In genomic region chr15:63188937-63189871, GRCh38 we compare ENCODE assay signal across 1 cellular context.
TF ChIP-seq lines count a peak whose summit lies in the region.

Gene RAB8B, plus strand, starts transcription at chr15:63189606. Its CDS starts 19 bp downstream, at chr15:63189625.

TF ChIP-seq in K562, 482 proteins besides CTCF, POLR2A, EP300 and RAD21 (continued from another document and continues in another):
- TF ChIP-seq, protein P1, sequence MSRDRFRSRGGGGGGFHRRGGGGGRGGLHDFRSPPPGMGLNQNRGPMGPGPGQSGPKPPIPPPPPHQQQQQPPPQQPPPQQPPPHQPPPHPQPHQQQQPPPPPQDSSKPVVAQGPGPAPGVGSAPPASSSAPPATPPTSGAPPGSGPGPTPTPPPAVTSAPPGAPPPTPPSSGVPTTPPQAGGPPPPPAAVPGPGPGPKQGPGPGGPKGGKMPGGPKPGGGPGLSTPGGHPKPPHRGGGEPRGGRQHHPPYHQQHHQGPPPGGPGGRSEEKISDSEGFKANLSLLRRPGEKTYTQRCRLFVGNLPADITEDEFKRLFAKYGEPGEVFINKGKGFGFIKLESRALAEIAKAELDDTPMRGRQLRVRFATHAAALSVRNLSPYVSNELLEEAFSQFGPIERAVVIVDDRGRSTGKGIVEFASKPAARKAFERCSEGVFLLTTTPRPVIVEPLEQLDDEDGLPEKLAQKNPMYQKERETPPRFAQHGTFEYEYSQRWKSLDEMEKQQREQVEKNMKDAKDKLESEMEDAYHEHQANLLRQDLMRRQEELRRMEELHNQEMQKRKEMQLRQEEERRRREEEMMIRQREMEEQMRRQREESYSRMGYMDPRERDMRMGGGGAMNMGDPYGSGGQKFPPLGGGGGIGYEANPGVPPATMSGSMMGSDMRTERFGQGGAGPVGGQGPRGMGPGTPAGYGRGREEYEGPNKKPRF (IDR thresholded peaks at IDR 0.05; ENCODE audit: low read depth, low read length), result no peak
- TF ChIP-seq ZNF41 (CRISPR knock-in tag; conservative IDR thresholded peaks at IDR 0.05) (no peak), KDM5B (IDR thresholded peaks at IDR 0.05; ENCODE audit: insufficient replicate concordance, low read depth, low read length) (peak; percentile 64), HDAC1 (IDR thresholded peaks at IDR 0.05) (0 out of 4 replicates have a peak, but pooled peaks of 1 of the 2 experiments have one; percentile 11), PHTF2 (CRISPR knock-in tag; IDR thresholded peaks at IDR 0.05) (no peak), ZNF212 (CRISPR knock-in tag; IDR thresholded peaks at IDR 0.05) (no peak), ZFP30 (CRISPR knock-in tag; IDR thresholded peaks at IDR 0.05; ENCODE audit: borderline replicate concordance) (no peak), C11orf30 (IDR thresholded peaks at IDR 0.05; ENCODE audit: low read depth) (no peak), SIX5 (IDR thresholded peaks at IDR 0.05; ENCODE audit: borderline replicate concordance in 1 of 2, insufficient read depth in 1 of 2, low read depth in 1 of 2, low read length in 2 of 2) (peak; percentile 89 to 96), FOXJ3 (CRISPR knock-in tag; IDR thresholded peaks at IDR 0.05) (no peak), MLX (CRISPR knock-in tag; conservative IDR thresholded peaks at IDR 0.05) (no peak), SAFB (IDR thresholded peaks at IDR 0.05; ENCODE audit: borderline replicate concordance, low read depth, low read length) (no peak), CREBBP (IDR thresholded peaks at IDR 0.05; ENCODE audit: low read depth, low read length) (no peak), RBFOX2 (IDR thresholded peaks at IDR 0.05; ENCODE audit: low read depth, low read length) (peak; percentile 80), ZNF778 (CRISPR knock-in tag; IDR thresholded peaks at IDR 0.05) (no peak), HCFC1 (IDR thresholded peaks at IDR 0.05; ENCODE audit: low read depth, low read length) (peak; percentile 98), TEAD1 (CRISPR knock-in tag; IDR thresholded peaks at IDR 0.05) (peak in 1 of 2 experiments; percentile 67; a peak in 1 of 4 replicates), ATF4 (CRISPR knock-in tag; IDR thresholded peaks at IDR 0.05) (no peak), ZNF655 (CRISPR knock-in tag; IDR thresholded peaks at IDR 0.05) (no peak), ZNF324 (CRISPR knock-in tag; IDR thresholded peaks at IDR 0.05) (no peak), LARP7 (IDR thresholded peaks at IDR 0.05) (no peak), ARNT (IDR thresholded peaks at IDR 0.05) (no peak), ZNF174 (CRISPR knock-in tag; IDR thresholded peaks at IDR 0.05) (no peak), BCL6 (CRISPR knock-in tag; IDR thresholded peaks at IDR 0.05) (no peak), FOXO4 (CRISPR knock-in tag; IDR thresholded peaks at IDR 0.05) (no peak), EGR1 (conservative IDR thresholded peaks at IDR 0.05) (peak; percentile 50; the same call in 1 of the 2 replicates), FOXP1 (CRISPR knock-in tag; IDR thresholded peaks at IDR 0.05) (no peak), MAZ (CRISPR knock-in tag; conservative IDR thresholded peaks at IDR 0.05 in 1 of 2, IDR thresholded peaks at IDR 0.05 in 1 of 2) (peak; percentile 78 to 83), SMARCC2 (IDR thresholded peaks at IDR 0.05; ENCODE audit: low read depth) (no peak), PHF21A (IDR thresholded peaks at IDR 0.05; ENCODE audit: borderline replicate concordance, low read depth) (no peak), E2F3 (CRISPR knock-in tag; IDR thresholded peaks at IDR 0.05) (no peak), FOXK2 (conservative IDR thresholded peaks at IDR 0.05 in 1 of 2, IDR thresholded peaks at IDR 0.05 in 1 of 2; ENCODE audit: low read depth in 2 of 2) (no peak), ATF7 (IDR thresholded peaks at IDR 0.05) (peak; percentile 55), MBD1 (CRISPR knock-in tag; IDR thresholded peaks at IDR 0.05) (no peak), ZNF668 (CRISPR knock-in tag; IDR thresholded peaks at IDR 0.05) (no peak), NR4A1 (CRISPR knock-in tag; IDR thresholded peaks at IDR 0.05) (no peak), NR4A1 (tag; IDR thresholded peaks at IDR 0.05) (no peak), EP400 (IDR thresholded peaks at IDR 0.05) (no peak), ZNF311 (CRISPR knock-in tag; IDR thresholded peaks at IDR 0.05) (no peak), ZFX (CRISPR knock-in tag; IDR thresholded peaks at IDR 0.05) (peak; percentile 33), ZNF511 (CRISPR knock-in tag; IDR thresholded peaks at IDR 0.05) (no peak), SPI1 (IDR thresholded peaks at IDR 0.05; ENCODE audit: borderline replicate concordance, low read depth, low read length) (no peak)
- TF ChIP-seq, protein P2, sequence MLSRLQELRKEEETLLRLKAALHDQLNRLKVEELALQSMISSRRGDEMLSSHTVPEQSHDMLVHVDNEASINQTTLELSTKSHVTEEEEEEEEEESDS (CRISPR knock-in tag; IDR thresholded peaks at IDR 0.05), result no peak
- TF ChIP-seq, protein P3, sequence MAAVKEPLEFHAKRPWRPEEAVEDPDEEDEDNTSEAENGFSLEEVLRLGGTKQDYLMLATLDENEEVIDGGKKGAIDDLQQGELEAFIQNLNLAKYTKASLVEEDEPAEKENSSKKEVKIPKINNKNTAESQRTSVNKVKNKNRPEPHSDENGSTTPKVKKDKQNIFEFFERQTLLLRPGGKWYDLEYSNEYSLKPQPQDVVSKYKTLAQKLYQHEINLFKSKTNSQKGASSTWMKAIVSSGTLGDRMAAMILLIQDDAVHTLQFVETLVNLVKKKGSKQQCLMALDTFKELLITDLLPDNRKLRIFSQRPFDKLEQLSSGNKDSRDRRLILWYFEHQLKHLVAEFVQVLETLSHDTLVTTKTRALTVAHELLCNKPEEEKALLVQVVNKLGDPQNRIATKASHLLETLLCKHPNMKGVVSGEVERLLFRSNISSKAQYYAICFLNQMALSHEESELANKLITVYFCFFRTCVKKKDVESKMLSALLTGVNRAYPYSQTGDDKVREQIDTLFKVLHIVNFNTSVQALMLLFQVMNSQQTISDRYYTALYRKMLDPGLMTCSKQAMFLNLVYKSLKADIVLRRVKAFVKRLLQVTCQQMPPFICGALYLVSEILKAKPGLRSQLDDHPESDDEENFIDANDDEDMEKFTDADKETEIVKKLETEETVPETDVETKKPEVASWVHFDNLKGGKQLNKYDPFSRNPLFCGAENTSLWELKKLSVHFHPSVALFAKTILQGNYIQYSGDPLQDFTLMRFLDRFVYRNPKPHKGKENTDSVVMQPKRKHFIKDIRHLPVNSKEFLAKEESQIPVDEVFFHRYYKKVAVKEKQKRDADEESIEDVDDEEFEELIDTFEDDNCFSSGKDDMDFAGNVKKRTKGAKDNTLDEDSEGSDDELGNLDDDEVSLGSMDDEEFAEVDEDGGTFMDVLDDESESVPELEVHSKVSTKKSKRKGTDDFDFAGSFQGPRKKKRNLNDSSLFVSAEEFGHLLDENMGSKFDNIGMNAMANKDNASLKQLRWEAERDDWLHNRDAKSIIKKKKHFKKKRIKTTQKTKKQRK (IDR thresholded peaks at IDR 0.05; ENCODE audit: borderline replicate concordance, low read depth, low read length), result no peak
- TF ChIP-seq, protein P4, sequence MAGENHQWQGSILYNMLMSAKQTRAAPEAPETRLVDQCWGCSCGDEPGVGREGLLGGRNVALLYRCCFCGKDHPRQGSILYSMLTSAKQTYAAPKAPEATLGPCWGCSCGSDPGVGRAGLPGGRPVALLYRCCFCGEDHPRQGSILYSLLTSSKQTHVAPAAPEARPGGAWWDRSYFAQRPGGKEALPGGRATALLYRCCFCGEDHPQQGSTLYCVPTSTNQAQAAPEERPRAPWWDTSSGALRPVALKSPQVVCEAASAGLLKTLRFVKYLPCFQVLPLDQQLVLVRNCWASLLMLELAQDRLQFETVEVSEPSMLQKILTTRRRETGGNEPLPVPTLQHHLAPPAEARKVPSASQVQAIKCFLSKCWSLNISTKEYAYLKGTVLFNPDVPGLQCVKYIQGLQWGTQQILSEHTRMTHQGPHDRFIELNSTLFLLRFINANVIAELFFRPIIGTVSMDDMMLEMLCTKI (IDR thresholded peaks at IDR 0.05; ENCODE audit: partially characterized antibody), result no peak
- TF ChIP-seq, protein P5, sequence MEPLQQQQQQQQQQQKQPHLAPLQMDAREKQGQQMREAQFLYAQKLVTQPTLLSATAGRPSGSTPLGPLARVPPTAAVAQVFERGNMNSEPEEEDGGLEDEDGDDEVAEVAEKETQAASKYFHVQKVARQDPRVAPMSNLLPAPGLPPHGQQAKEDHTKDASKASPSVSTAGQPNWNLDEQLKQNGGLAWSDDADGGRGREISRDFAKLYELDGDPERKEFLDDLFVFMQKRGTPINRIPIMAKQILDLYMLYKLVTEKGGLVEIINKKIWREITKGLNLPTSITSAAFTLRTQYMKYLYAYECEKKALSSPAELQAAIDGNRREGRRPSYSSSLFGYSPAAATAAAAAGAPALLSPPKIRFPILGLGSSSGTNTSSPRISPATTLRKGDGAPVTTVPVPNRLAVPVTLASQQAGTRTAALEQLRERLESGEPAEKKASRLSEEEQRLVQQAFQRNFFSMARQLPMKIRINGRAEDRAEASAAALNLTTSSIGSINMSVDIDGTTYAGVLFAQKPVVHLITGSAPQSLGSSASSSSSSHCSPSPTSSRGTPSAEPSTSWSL (CRISPR knock-in tag; IDR thresholded peaks at IDR 0.05; ENCODE audit: borderline replicate concordance), result no peak
- TF ChIP-seq, protein P6, sequence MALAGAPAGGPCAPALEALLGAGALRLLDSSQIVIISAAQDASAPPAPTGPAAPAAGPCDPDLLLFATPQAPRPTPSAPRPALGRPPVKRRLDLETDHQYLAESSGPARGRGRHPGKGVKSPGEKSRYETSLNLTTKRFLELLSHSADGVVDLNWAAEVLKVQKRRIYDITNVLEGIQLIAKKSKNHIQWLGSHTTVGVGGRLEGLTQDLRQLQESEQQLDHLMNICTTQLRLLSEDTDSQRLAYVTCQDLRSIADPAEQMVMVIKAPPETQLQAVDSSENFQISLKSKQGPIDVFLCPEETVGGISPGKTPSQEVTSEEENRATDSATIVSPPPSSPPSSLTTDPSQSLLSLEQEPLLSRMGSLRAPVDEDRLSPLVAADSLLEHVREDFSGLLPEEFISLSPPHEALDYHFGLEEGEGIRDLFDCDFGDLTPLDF (CRISPR knock-in tag; IDR thresholded peaks at IDR 0.05), result 0 out of 2 replicates have a peak, but pooled peaks have one; percentile 38
- TF ChIP-seq, protein P7, sequence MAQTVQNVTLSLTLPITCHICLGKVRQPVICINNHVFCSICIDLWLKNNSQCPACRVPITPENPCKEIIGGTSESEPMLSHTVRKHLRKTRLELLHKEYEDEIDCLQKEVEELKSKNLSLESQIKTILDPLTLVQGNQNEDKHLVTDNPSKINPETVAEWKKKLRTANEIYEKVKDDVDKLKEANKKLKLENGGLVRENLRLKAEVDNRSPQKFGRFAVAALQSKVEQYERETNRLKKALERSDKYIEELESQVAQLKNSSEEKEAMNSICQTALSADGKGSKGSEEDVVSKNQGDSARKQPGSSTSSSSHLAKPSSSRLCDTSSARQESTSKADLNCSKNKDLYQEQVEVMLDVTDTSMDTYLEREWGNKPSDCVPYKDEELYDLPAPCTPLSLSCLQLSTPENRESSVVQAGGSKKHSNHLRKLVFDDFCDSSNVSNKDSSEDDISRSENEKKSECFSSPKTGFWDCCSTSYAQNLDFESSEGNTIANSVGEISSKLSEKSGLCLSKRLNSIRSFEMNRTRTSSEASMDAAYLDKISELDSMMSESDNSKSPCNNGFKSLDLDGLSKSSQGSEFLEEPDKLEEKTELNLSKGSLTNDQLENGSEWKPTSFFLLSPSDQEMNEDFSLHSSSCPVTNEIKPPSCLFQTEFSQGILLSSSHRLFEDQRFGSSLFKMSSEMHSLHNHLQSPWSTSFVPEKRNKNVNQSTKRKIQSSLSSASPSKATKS (CRISPR knock-in tag; IDR thresholded peaks at IDR 0.05), result no peak
